Comparison of ENCODE assay signal across 8 cellular contexts in the genomic region with DNA sequence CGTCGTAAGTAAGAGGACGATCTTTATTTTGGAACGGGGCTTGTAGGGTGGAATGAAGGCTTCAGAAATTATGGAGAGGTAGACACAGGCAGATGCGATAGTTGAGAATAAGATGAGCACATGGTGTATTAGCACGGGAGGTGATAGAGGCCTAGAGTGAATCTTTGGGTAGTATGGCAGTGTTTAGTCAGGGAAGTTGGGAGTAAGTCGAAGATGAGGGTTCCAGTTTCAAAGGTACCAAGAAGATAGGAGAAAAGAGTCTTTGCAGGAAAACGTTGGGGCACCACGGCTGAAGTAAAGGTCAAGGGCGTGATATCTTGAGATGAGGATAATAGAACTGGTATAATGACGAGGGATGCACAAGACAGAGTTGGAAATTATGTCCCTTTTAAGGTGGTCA. TPM values are rescaled to one million over a fixed set of nuclear protein-coding genes. Genes with fewer than 3 reads are reported as not detected.
DNase-seq lines count a peak whose midpoint lies in the region; ATAC-seq and TF ChIP-seq lines count a peak whose summit lies in the region.

No MANE protein-coding gene starts in this region.

- TF ChIP-seq CTCF in WTC11 (IDR thresholded peaks at IDR 0.05) (no peak), suprapubic skin (IDR thresholded peaks at IDR 0.05) (no peak)

- no peaks in the 10 kb centered on the region for H3K9me3 Mint-ChIP-seq in activated CD4-positive, alpha-beta T cell treated with anti-CD3 and anti-CD28 coated beads for 36 hours (ENCODE audit: low read depth)
- no peaks in the 10 kb centered on the region for H3K9me3 Mint-ChIP-seq in WTC11

- H3K27me3 ChIP-seq in iPS-18a (ENCODE audit: control insufficient read depth, insufficient read depth, low read length), result peaks cover 19% of the 10 kb centered on the region
- H3K27me3 ChIP-seq in suprapubic skin, result no peaks in the 10 kb centered on the region

- H3K4me1 ChIP-seq in iPS-18a (ENCODE audit: control insufficient read depth, low read depth, low read length), result peaks cover 4% of the 10 kb centered on the region
- peaks cover 25% of the 10 kb centered on the region for H3K4me1 ChIP-seq in suprapubic skin

- peaks cover 10% of the 10 kb centered on the region for H3K36me3 ChIP-seq in iPS-18a (ENCODE audit: control insufficient read depth, low read depth, low read length)
- H3K36me3 ChIP-seq in suprapubic skin, result peaks cover 15% of the 10 kb centered on the region

- H3K9me3 ChIP-seq in iPS-18a (ENCODE audit: control insufficient read depth, low read depth, low read length) (no peaks in the 10 kb centered on the region), suprapubic skin (no peaks in the 10 kb centered on the region)

- ATAC-seq in activated CD4-positive, alpha-beta T cell treated with anti-CD3 and anti-CD28 coated beads for 36 hours, result no peak
- no peak for ATAC-seq in WTC11
- no peak for ATAC-seq in HG03378 (IDR thresholded peaks at IDR 0.05; ENCODE audit: unreplicated experiment)
- no peak for ATAC-seq in HG03469 (IDR thresholded peaks at IDR 0.05; ENCODE audit: unreplicated experiment)

- TF ChIP-seq POLR2A in suprapubic skin (IDR thresholded peaks at IDR 0.05), result no peak

- H3K27ac ChIP-seq in iPS-18a (ENCODE audit: low read length) (no peak overlapping the region), suprapubic skin (peak overlapping the region; percentile 77)

- no peak for TF ChIP-seq EP300 in suprapubic skin (IDR thresholded peaks at IDR 0.05)

- POLR2A ChIA-PET in activated CD4-positive, alpha-beta T cell treated with anti-CD3 and anti-CD28 coated beads for 36 hours (lab: Charles Lee), result no interaction called here
- POLR2A ChIA-PET in WTC11 (lab: Charles Lee), result interaction anchor here (1.1 kb wide), 1 partner anchor 11 kb away, joined by 5 read pairs; no protein-coding TSS in a partner anchor

- DNase-seq in activated CD4-positive, alpha-beta T cell treated with anti-CD3 and anti-CD28 coated beads for 36 hours, result no peak
- no peak for DNase-seq in activated CD4-positive, alpha-beta T cell treated with anti-CD3 and anti-CD28 coated beads for 48 hours
- DNase-seq in WTC11 (ENCODE audit: low spot score) (no peak), suprapubic skin (ENCODE audit: low spot score in 2 of 2) (no peak)
- DNase-seq in activated effector memory CD4-positive, alpha-beta T cell treated with anti-CD3 and anti-CD28 coated beads, Interleukin-2, amount 50 U/mL, for 16 hours, result no peak

- H3K4me3 ChIP-seq in iPS-18a (ENCODE audit: low read length), result peak overlapping the region; percentile 84
- peak overlapping the region; percentile 86 for H3K4me3 ChIP-seq in suprapubic skin

- peaks cover 32% of the 10 kb centered on the region for H3K36me3 Mint-ChIP-seq in activated CD4-positive, alpha-beta T cell treated with anti-CD3 and anti-CD28 coated beads for 36 hours (ENCODE audit: low read depth)
- peaks cover 20% of the 10 kb centered on the region for H3K36me3 Mint-ChIP-seq in WTC11

- H3K4me3 Mint-ChIP-seq in activated CD4-positive, alpha-beta T cell treated with anti-CD3 and anti-CD28 coated beads for 36 hours, result peak overlapping the region; percentile 98
- peak overlapping the region; percentile 99 for H3K4me3 Mint-ChIP-seq in WTC11

- WGBS in suprapubic skin, result 9% methylated on average over 11 of the region's 11 CpGs

- H3K9ac ChIP-seq in iPS-18a (ENCODE audit: low read length), result peak overlapping the region; percentile 78

- intact Hi-C loops in activated CD4-positive, alpha-beta T cell treated with anti-CD3 and anti-CD28 coated beads for 36 hours (cut with DNase I, micrococcal nuclease), result loop anchor here (1.0 to 2.0 kb wide), 2 partner anchors 27 to 28 kb away; no protein-coding TSS in a partner anchor

- CTCF ChIA-PET in activated CD4-positive, alpha-beta T cell treated with anti-CD3 and anti-CD28 coated beads for 36 hours (lab: Charles Lee), result interaction anchor here (0.7 to 1.7 kb wide), 6 partner anchors 16 to 72 kb away, joined by 3 to 6 read pairs (median 3); no protein-coding TSS in a partner anchor
- CTCF ChIA-PET in WTC11 (lab: Charles Lee), result no interaction called here

- H3K4me1 Mint-ChIP-seq in activated CD4-positive, alpha-beta T cell treated with anti-CD3 and anti-CD28 coated beads for 36 hours, result peaks cover 29% of the 10 kb centered on the region
- H3K4me1 Mint-ChIP-seq in WTC11, result peaks cover 10% of the 10 kb centered on the region

- no peaks in the 10 kb centered on the region for H3K27me3 Mint-ChIP-seq in activated CD4-positive, alpha-beta T cell treated with anti-CD3 and anti-CD28 coated beads for 36 hours
- H3K27me3 Mint-ChIP-seq in WTC11 (ENCODE audit: low read depth), result peaks cover 17% of the 10 kb centered on the region

- peak overlapping the region; percentile 99 for H3K27ac Mint-ChIP-seq in activated CD4-positive, alpha-beta T cell treated with anti-CD3 and anti-CD28 coated beads for 36 hours
- peak overlapping the region; percentile 96 for H3K27ac Mint-ChIP-seq in WTC11

TF ChIP-seq in WTC11, 78 proteins besides CTCF, POLR2A, EP300 and RAD21:
- TF ChIP-seq CREB1 (CRISPR knock-in tag; IDR thresholded peaks at IDR 0.05), result no peak
- TF ChIP-seq ETV6 (CRISPR knock-in tag; IDR thresholded peaks at IDR 0.05), result no peak
- TF ChIP-seq JAZF1 (CRISPR knock-in tag; IDR thresholded peaks at IDR 0.05), result no peak
- no peak for TF ChIP-seq ZNF219 (CRISPR knock-in tag; IDR thresholded peaks at IDR 0.05; ENCODE audit: borderline replicate concordance)
- TF ChIP-seq, protein P1, sequence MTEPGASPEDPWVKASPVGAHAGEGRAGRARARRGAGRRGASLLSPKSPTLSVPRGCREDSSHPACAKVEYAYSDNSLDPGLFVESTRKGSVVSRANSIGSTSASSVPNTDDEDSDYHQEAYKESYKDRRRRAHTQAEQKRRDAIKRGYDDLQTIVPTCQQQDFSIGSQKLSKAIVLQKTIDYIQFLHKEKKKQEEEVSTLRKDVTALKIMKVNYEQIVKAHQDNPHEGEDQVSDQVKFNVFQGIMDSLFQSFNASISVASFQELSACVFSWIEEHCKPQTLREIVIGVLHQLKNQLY (CRISPR knock-in tag; IDR thresholded peaks at IDR 0.05), result no peak
- TF ChIP-seq HMGA2 (CRISPR knock-in tag; IDR thresholded peaks at IDR 0.05), result no peak

RNA-seq across cellular contexts. Expression of a gene that starts 0.7 kb away (rescaled TPM):
- total RNA-seq in activated CD4-positive, alpha-beta T cell treated with anti-CD3 and anti-CD28 coated beads for 36 hours, result 10 to 100 TPM; 37.5 to 51.7 TPM
- total RNA-seq in WTC11 (2021) (38.7 to 48.9 TPM (median 40.4 TPM) in 3 replicates), suprapubic skin (10 to 100 TPM; 26.2 to 63.2 (median 30.8) TPM)
